In the genomic region with DNA sequence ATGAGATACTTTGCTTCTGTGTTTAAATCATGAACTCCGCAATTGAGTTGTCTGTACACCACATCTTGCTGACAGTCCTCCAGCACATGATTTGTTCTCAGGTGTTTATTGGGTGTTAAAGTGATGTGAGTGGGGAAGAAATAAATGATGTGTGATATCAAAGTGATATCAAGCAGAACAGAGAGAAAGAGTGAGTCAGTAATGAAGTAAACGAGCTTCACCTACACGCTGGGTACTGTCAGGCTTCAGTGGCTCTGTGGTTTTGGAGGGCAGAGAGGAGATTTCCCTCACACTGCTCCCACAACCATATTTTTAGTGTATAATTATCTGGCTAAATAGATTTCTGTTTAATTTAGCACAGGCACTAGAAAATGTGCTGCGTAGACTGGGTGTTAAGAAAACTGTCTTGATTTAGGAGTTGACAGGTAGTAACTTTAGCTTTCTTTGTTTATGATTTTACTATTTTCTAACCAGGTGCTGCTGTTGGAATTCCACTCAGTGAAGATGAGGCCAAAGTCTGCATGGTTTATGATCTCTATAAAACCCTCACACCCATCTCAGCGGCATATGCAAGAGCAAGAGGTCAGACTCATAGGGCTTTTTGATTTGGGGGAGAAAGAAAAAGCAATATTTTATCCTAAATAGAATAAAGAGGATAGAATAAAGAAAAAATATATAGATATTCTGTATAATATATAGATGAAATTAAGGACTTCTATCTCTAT, we compare ENCODE assay signal across 1 cellular context.
A peak's percentile ranks its signal among the peaks of the same experiment; 100 is the strongest.
TF ChIP-seq lines count a peak whose summit lies in the region.

No MANE protein-coding gene starts in this region.

TF ChIP-seq in GM12878, 131 proteins besides CTCF, POLR2A, EP300 and RAD21 (continued from another document):
- TF ChIP-seq IKZF2 (IDR thresholded peaks at IDR 0.05): peak in 1 of 2 experiments; percentile 31; a peak in 2 of 4 replicates
- no peak for TF ChIP-seq MEF2A (IDR thresholded peaks at IDR 0.05; ENCODE audit: insufficient read depth, low read depth, low read length)
- 0 out of 2 replicates have a peak, but pooled peaks have one; percentile 26 for TF ChIP-seq ATF7 (IDR thresholded peaks at IDR 0.05; ENCODE audit: low read depth)
- TF ChIP-seq CEBPB (IDR thresholded peaks at IDR 0.05; ENCODE audit: borderline replicate concordance in 1 of 2, low read depth in 2 of 2, low read length in 2 of 2): no peak
TF ChIP-seq in GM12878: peak in this region for 11.
